18 cellular contexts compared by ENCODE assay signal in genomic region chr10:121187375-121187774, GRCh38.
"Had no signal": no experiment of that assay in that cellular context is flagged by ENCODE, and none has a peak within 500 bp of the region (broad histone marks: within the 10 kb centered on the region; RNA-seq: fewer than 3 reads in every experiment).

No MANE protein-coding gene starts in this region.

- H3K4me1 ChIP-seq: colonic mucosa, gastrocnemius medialis, left ventricle myocardium inferior, pancreas had no signal

- H3K27me3 ChIP-seq: colonic mucosa, gastrocnemius medialis, pancreas, transverse colon had no signal

- H3K4me3 ChIP-seq: colonic mucosa, gastrocnemius medialis, left ventricle myocardium inferior, mucosa of descending colon, pancreas, transverse colon had no signal

- H3K27ac ChIP-seq: colonic mucosa, gastrocnemius medialis, left ventricle myocardium inferior, pancreas had no signal

- H3K9me3 ChIP-seq: colonic mucosa, gastrocnemius medialis, left ventricle myocardium inferior, mucosa of descending colon, pancreas, transverse colon had no signal

- H3K36me3 ChIP-seq: colonic mucosa, gastrocnemius medialis, left ventricle myocardium inferior, pancreas, transverse colon had no signal

- H3K4me1 Mint-ChIP-seq: activated naive CD8-positive, alpha-beta T cell treated with anti-CD3 and anti-CD28 coated beads, Interleukin-2, amount 10 ng/mL, durations not matched to agents 7 days and 5 days; naive thymus-derived CD4-positive, alpha-beta T cell; stimulated activated memory B cell treated with anti-CD40 and anti-IgM and Interleukin-4, amounts not matched to agents 10 μg/mL and 1 μg/mL and 100 μg/mL, for 72 hours had no signal

- H3K9me3 Mint-ChIP-seq: activated naive CD8-positive, alpha-beta T cell treated with anti-CD3 and anti-CD28 coated beads, Interleukin-2, amount 10 ng/mL, durations not matched to agents 7 days and 5 days; activated T-helper 1 cell treated with anti-CD3 and anti-CD28 coated beads, Interleukin-12 subunit alpha, Interleukin-12 subunit beta, Interleukin-2, Interleukin-4 antibody, amounts not matched to agents 30 ng/mL and 10 ng/mL and 1 ng/mL, durations not matched to agents 14 hours and 24 hours and 36 hours; stimulated activated memory B cell treated with anti-CD40 and anti-IgM and Interleukin-4, amounts not matched to agents 10 μg/mL and 1 μg/mL and 100 μg/mL, for 72 hours had no signal

- DNase-seq: activated naive CD8-positive, alpha-beta T cell treated with anti-CD3 and anti-CD28 coated beads, Interleukin-2, amount 10 ng/mL, durations not matched to agents 7 days and 5 days; aorta; central memory CD4-positive, alpha-beta T cell; effector CD4-positive, alpha-beta T cell; kidney; left ventricle myocardium inferior; naive thymus-derived CD4-positive, alpha-beta T cell; pancreas; retina; stimulated activated CD4-positive, alpha-beta T cell treated with anti-CD3 and anti-CD28 coated beads, Interleukin-2, amount 100 ng/mL, for 48 hours; T1000 had no signal

- H3K4me3 Mint-ChIP-seq: activated naive CD8-positive, alpha-beta T cell treated with anti-CD3 and anti-CD28 coated beads, Interleukin-2, amount 10 ng/mL, durations not matched to agents 7 days and 5 days; activated T-helper 1 cell treated with anti-CD3 and anti-CD28 coated beads, Interleukin-12 subunit alpha, Interleukin-12 subunit beta, Interleukin-2, Interleukin-4 antibody, amounts not matched to agents 30 ng/mL and 10 ng/mL and 1 ng/mL, durations not matched to agents 14 hours and 24 hours and 36 hours; naive thymus-derived CD4-positive, alpha-beta T cell; stimulated activated memory B cell treated with anti-CD40 and anti-IgM and Interleukin-4, amounts not matched to agents 10 μg/mL and 1 μg/mL and 100 μg/mL, for 72 hours had no signal

- H3K27me3 Mint-ChIP-seq: activated naive CD8-positive, alpha-beta T cell treated with anti-CD3 and anti-CD28 coated beads, Interleukin-2, amount 10 ng/mL, durations not matched to agents 7 days and 5 days; naive thymus-derived CD4-positive, alpha-beta T cell; stimulated activated memory B cell treated with anti-CD40 and anti-IgM and Interleukin-4, amounts not matched to agents 10 μg/mL and 1 μg/mL and 100 μg/mL, for 72 hours had no signal

- ATAC-seq: activated CD4-positive, CD25-positive, alpha-beta regulatory T cell treated with anti-CD3 and anti-CD28 coated beads, Interleukin-2, amount 50 U/mL, for 24 hours; naive thymus-derived CD4-positive, alpha-beta T cell; stimulated activated memory B cell treated with anti-CD40 and anti-IgM and Interleukin-4, amounts not matched to agents 10 μg/mL and 1 μg/mL and 100 μg/mL, for 72 hours had no signal

- H3K36me3 Mint-ChIP-seq: activated naive CD8-positive, alpha-beta T cell treated with anti-CD3 and anti-CD28 coated beads, Interleukin-2, amount 10 ng/mL, durations not matched to agents 7 days and 5 days; naive thymus-derived CD4-positive, alpha-beta T cell; stimulated activated memory B cell treated with anti-CD40 and anti-IgM and Interleukin-4, amounts not matched to agents 10 μg/mL and 1 μg/mL and 100 μg/mL, for 72 hours had no signal

- H3K27ac Mint-ChIP-seq: activated naive CD8-positive, alpha-beta T cell treated with anti-CD3 and anti-CD28 coated beads, Interleukin-2, amount 10 ng/mL, durations not matched to agents 7 days and 5 days; activated T-helper 1 cell treated with anti-CD3 and anti-CD28 coated beads, Interleukin-12 subunit alpha, Interleukin-12 subunit beta, Interleukin-2, Interleukin-4 antibody, amounts not matched to agents 30 ng/mL and 10 ng/mL and 1 ng/mL, durations not matched to agents 14 hours and 24 hours and 36 hours; naive thymus-derived CD4-positive, alpha-beta T cell; stimulated activated memory B cell treated with anti-CD40 and anti-IgM and Interleukin-4, amounts not matched to agents 10 μg/mL and 1 μg/mL and 100 μg/mL, for 72 hours had no signal
